Comparison of ENCODE assay signal across 9 cellular contexts in genomic region chr16:81448154-81449131, GRCh38. TPM values are rescaled to one million over a fixed set of nuclear protein-coding genes. Genes with fewer than 3 reads are reported as not detected.
DNase-seq lines count a peak whose midpoint lies in the region; ATAC-seq, FAIRE-seq and TF ChIP-seq lines count a peak whose summit lies in the region.
"Had no signal": no experiment of that assay in that cellular context is flagged by ENCODE, and none has a peak within 500 bp of the region (broad histone marks: within the 10 kb centered on the region; RNA-seq: fewer than 3 reads in every experiment).

No MANE protein-coding gene starts in this region.

- H3K36me3 Mint-ChIP-seq in glutamatergic neuron (ENCODE audit: unreplicated experiment): no peaks in the 10 kb centered on the region

- H3K27ac Mint-ChIP-seq in glutamatergic neuron (ENCODE audit: unreplicated experiment): peak overlapping the region; percentile 64

- H3K9me3 ChIP-seq in small intestine (ENCODE audit: control insufficient read depth, low read depth): no peaks in the 10 kb centered on the region
- H3K9me3 ChIP-seq in gastrocnemius medialis: no peaks in the 10 kb centered on the region

- H3K36me3 ChIP-seq in small intestine (ENCODE audit: control insufficient read depth in 2 of 2, insufficient read depth in 2 of 2, low read length in 2 of 2) (no peaks in the 10 kb centered on the region), gastrocnemius medialis (no peaks in the 10 kb centered on the region)

- POLR2A ChIA-PET in RWPE1 (lab: Yijun Ruan, JAX; ENCODE audit: low non-redundant PET): no interaction called here

- CTCF ChIA-PET in RWPE1 (lab: Yijun Ruan, JAX): interaction anchor here (0.6 kb wide), 1 partner anchor 201 kb away, joined by 4 read pairs; no protein-coding TSS in a partner anchor

- H3K4me3 ChIP-seq in small intestine (ENCODE audit: low read depth in 1 of 2, low read length in 2 of 2) (peak overlapping the region in 1 of 2 donors; percentile 97), gastrocnemius medialis (no peak overlapping the region)
- H3K4me3 ChIP-seq: lung had no signal

- intact Hi-C loops in gastrocnemius medialis (cut with DNase I; ENCODE audit: low total_unique reads): no loop called here

- H3K4me1 ChIP-seq in small intestine (ENCODE audit: control insufficient read depth in 2 of 2, insufficient read depth in 1 of 2, low read depth in 1 of 2, low read length in 1 of 2): peaks cover 13 to 19% of the 10 kb centered on the region in 2 donors
- H3K4me1 ChIP-seq in gastrocnemius medialis: peaks cover 0 to 3% of the 10 kb centered on the region in 2 donors

- H3K27ac ChIP-seq in RWPE1 (peak overlapping the region; percentile 92), small intestine (ENCODE audit: low read depth in 1 of 2, low read length in 1 of 2) (peak overlapping the region; percentile 94 to 100), gastrocnemius medialis (no peak overlapping the region)

- no peak for ATAC-seq in gastrocnemius medialis
- ATAC-seq in GM21367 (IDR thresholded peaks at IDR 0.05; ENCODE audit: unreplicated experiment): no peak

- FAIRE-seq in small intestine (lab: Jason Lieb, UNC): no peak

- H3K27me3 ChIP-seq in small intestine (ENCODE audit: control insufficient read depth in 2 of 2, insufficient read depth in 2 of 2, low read length in 2 of 2) (no peaks in the 10 kb centered on the region), gastrocnemius medialis (no peaks in the 10 kb centered on the region)

- TF ChIP-seq CTCF in RWPE1 (conservative IDR thresholded peaks at IDR 0.05; ENCODE audit: low read depth) (no peak), glutamatergic neuron (IDR thresholded peaks at IDR 0.05; ENCODE audit: partially characterized antibody, unreplicated experiment) (no peak), gastrocnemius medialis (IDR thresholded peaks at IDR 0.05 in 4 of 5, conservative IDR thresholded peaks at IDR 0.05 in 1 of 5) (no peak)

- DNase-seq in NCI-H1092 treated with DMSO at 0.1 percent for 48 hours (lab: John Stamatoyannopoulos, UW) (peak; percentile 22), NCI-H1092 (lab: John Stamatoyannopoulos, UW) (no peak), RWPE1 (ENCODE audit: low spot score) (peak; percentile 18), glutamatergic neuron (peak; percentile 50), small intestine (peak; percentile 99), gastrocnemius medialis (no peak), NCI-H774 (lab: John Stamatoyannopoulos, UW) (no peak)

- 14 to 47% (median 30%) methylated on average over 19 of the region's 19 CpGs for WGBS in small intestine, 3 donors

- peaks cover 16% of the 10 kb centered on the region for H3K9me3 Mint-ChIP-seq in glutamatergic neuron (ENCODE audit: unreplicated experiment)

- in situ Hi-C loops in gastrocnemius medialis (cut with MboI; ENCODE audit: low sequenced_read_pairs in 4 of 4): no loop called here

- no peak for TF ChIP-seq POLR2A in gastrocnemius medialis (IDR thresholded peaks at IDR 0.05)

- H3K4me1 Mint-ChIP-seq in glutamatergic neuron (ENCODE audit: low read depth, unreplicated experiment): peaks cover 60% of the 10 kb centered on the region

- peak overlapping the region; percentile 87 for H3K4me3 Mint-ChIP-seq in glutamatergic neuron (ENCODE audit: unreplicated experiment)

- peaks cover 25% of the 10 kb centered on the region for H3K27me3 Mint-ChIP-seq in glutamatergic neuron (ENCODE audit: unreplicated experiment)

RNA-seq across cellular contexts. Expression of gene CMIP, which starts 3.8 kb away (rescaled TPM):
- total RNA-seq in glutamatergic neuron (ENCODE audit: unreplicated experiment) (163 TPM), gastrocnemius medialis (1 to 10 TPM in 3 of 4 donors, under 1 TPM in 1; 0.90 to 5.1 (median 2.7) TPM)
- 10 to 100 TPM; 43.8 to 74.7 (median 43.9) TPM for polyA plus RNA-seq in small intestine

Comparison
In these comparisons a context has a peak if more than half of its experiments do, and no peak if none do; other contexts are left out.
1. DNase-seq: peak in NCI-H1092 treated with DMSO at 0.1 percent for 48 hours (single experiment), RWPE1 (single experiment), glutamatergic neuron (single experiment) and small intestine (single experiment); none in NCI-H1092 (single experiment), gastrocnemius medialis (0 of 2) and NCI-H774 (single experiment).
2. H3K27ac ChIP-seq: peak in RWPE1 (single experiment) and small intestine (2 of 2); none in gastrocnemius medialis (0 of 4).
3. RNA of gene CMIP, which starts 3.8 kb away (total RNA-seq): 163 TPM in glutamatergic neuron (single experiment); 0.90 to 5.1 TPM in gastrocnemius medialis; every median in the first group is over 10 times any median in the second.